8 cellular contexts compared by ENCODE assay signal in the genomic region with DNA sequence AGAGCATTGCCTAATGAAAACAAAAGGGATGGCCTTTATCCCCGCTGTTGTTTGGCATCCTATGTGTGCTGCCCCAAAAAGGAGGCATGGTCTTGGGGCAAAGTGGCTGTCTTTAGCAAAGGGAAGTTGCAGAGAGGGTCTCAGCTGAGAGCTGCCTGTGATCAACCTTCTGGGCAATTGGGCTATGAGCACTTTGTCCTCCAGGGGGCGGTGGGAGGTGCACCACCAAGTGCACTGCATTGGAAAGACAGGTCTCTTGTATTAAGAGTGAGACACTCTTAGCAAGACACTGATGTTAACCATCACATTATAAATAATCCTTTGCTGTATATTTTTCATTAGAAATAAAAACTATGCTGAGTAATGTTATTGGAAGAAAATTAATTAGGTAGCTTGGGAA.
A peak's percentile ranks its signal among the peaks of the same experiment; 100 is the strongest.
DNase-seq lines count a peak whose midpoint lies in the region; ATAC-seq and TF ChIP-seq lines count a peak whose summit lies in the region.

No MANE protein-coding gene starts in this region.

- H3K79me2 ChIP-seq in OCI-LY1 (ENCODE audit: insufficient read depth, low read length): no peaks in the 10 kb centered on the region

- intact Hi-C loops in heart right ventricle (cut with DNase I) (no loop called here), cardiac septum (cut with DNase I) (no loop called here), esophagus squamous epithelium (cut with DNase I) (no loop called here), upper lobe of right lung (cut with DNase I) (no loop called here)

- H3K9me3 ChIP-seq in heart right ventricle: peaks cover 0 to 10% (median 0%) of the 10 kb centered on the region in 11 donors
- H3K9me3 ChIP-seq in OCI-LY1 (ENCODE audit: low read length): no peaks in the 10 kb centered on the region
- no peaks in the 10 kb centered on the region for H3K9me3 ChIP-seq in esophagus squamous epithelium
- no peaks in the 10 kb centered on the region for H3K9me3 ChIP-seq in upper lobe of right lung
- no peaks in the 10 kb centered on the region for H3K9me3 ChIP-seq in T-helper 17 cell (ENCODE audit: control insufficient read depth, low read length, poor library complexity, severe bottlenecking)

- H3K4me3 Mint-ChIP-seq in T-helper 17 cell: no peak overlapping the region

- H3K36me3 ChIP-seq in heart right ventricle (no peaks in the 10 kb centered on the region), OCI-LY1 (ENCODE audit: insufficient read depth, low read length) (no peaks in the 10 kb centered on the region), esophagus squamous epithelium (no peaks in the 10 kb centered on the region), upper lobe of right lung (no peaks in the 10 kb centered on the region)

- 17 to 20% methylated on average over 2 of the region's 2 CpGs for WGBS in heart right ventricle, 2 donors
- 7 to 14% methylated on average over 2 of the region's 2 CpGs for WGBS in esophagus squamous epithelium, 2 donors

- ATAC-seq in heart right ventricle (no peak), upper lobe of right lung (no peak), T-helper 17 cell (no peak), GM18873 (IDR thresholded peaks at IDR 0.05; ENCODE audit: low FRiP score, unreplicated experiment) (no peak)

- peak overlapping the region; percentile 1; the same call in 1 of the 2 replicates for H2AFZ ChIP-seq in OCI-LY1 (ENCODE audit: low read length)

- no peak overlapping the region for H3K9ac ChIP-seq in OCI-LY1 (ENCODE audit: low read length)

- DNase-seq in heart right ventricle (no peak), cardiac septum (ENCODE audit: low spot score) (no peak), esophagus squamous epithelium (lab: John Stamatoyannopoulos, UW) (no peak), upper lobe of right lung (no peak), T-helper 17 cell (no peak), NCI-H774 (lab: John Stamatoyannopoulos, UW) (no peak)

- H3K4me1 ChIP-seq in heart right ventricle (no peaks in the 10 kb centered on the region), OCI-LY1 (ENCODE audit: insufficient read depth, low read length, severe bottlenecking) (peaks cover 7% of the 10 kb centered on the region), esophagus squamous epithelium (no peaks in the 10 kb centered on the region), upper lobe of right lung (no peaks in the 10 kb centered on the region)

- H3K27ac ChIP-seq in heart right ventricle: no peak overlapping the region
- H3K27ac ChIP-seq in OCI-LY1 (ENCODE audit: low read depth, low read length, poor library complexity, severe bottlenecking): no peak overlapping the region
- H3K27ac ChIP-seq in esophagus squamous epithelium: no peak overlapping the region
- no peak overlapping the region for H3K27ac ChIP-seq in upper lobe of right lung

- no peaks in the 10 kb centered on the region for H3K9me2 ChIP-seq in OCI-LY1 (ENCODE audit: low read depth, low read length)

- no peaks in the 10 kb centered on the region for H3F3A ChIP-seq in OCI-LY1 (ENCODE audit: insufficient read depth, low read length)

- no peaks in the 10 kb centered on the region for H3K4me1 Mint-ChIP-seq in T-helper 17 cell

- no peak overlapping the region for H3K27ac Mint-ChIP-seq in T-helper 17 cell

- no peak for TF ChIP-seq POLR2A in esophagus squamous epithelium (IDR thresholded peaks at IDR 0.05)

- TF ChIP-seq CTCF in heart right ventricle (IDR thresholded peaks at IDR 0.05): peak in 7 of 9 donors; percentile 37 to 56 (median 44)
- TF ChIP-seq CTCF in OCI-LY1 (IDR thresholded peaks at IDR 0.05; ENCODE audit: low read length): peak; percentile 98
- TF ChIP-seq CTCF in esophagus squamous epithelium (IDR thresholded peaks at IDR 0.05): peak in 5 of 6 experiments; percentile 9 to 47 (median 18)
- TF ChIP-seq CTCF in upper lobe of right lung (IDR thresholded peaks at IDR 0.05): peak; percentile 40

- H4K20me1 ChIP-seq in OCI-LY1 (ENCODE audit: insufficient read depth, low read length): no peaks in the 10 kb centered on the region

- no peaks in the 10 kb centered on the region for H3K36me3 Mint-ChIP-seq in T-helper 17 cell (ENCODE audit: low read depth)

- peak overlapping the region; percentile 43 for H3K4me2 ChIP-seq in OCI-LY1 (ENCODE audit: low read length)

- H3K27me3 Mint-ChIP-seq in T-helper 17 cell: no peaks in the 10 kb centered on the region

- H3K27me3 ChIP-seq in heart right ventricle (no peaks in the 10 kb centered on the region), OCI-LY1 (ENCODE audit: insufficient read depth, low read length) (no peaks in the 10 kb centered on the region), esophagus squamous epithelium (no peaks in the 10 kb centered on the region), upper lobe of right lung (no peaks in the 10 kb centered on the region)

- H3K4me3 ChIP-seq in heart right ventricle (no peak overlapping the region), OCI-LY1 (ENCODE audit: low read depth, low read length, poor library complexity, severe bottlenecking) (no peak overlapping the region), esophagus squamous epithelium (no peak overlapping the region), upper lobe of right lung (no peak overlapping the region)

Comparison
In these comparisons a context has a peak if more than half of its experiments do, and no peak if none do; other contexts are left out.
1. CTCF ChIP-seq: peak in every context shown above with its lines; median percentile 98 in OCI-LY1; 44 in heart right ventricle; 40 in upper lobe of right lung; 18 in esophagus squamous epithelium.